8 cellular contexts compared by ENCODE assay signal in genomic region chr11:68461284-68461861, GRCh38.
DNase-seq lines count a peak whose midpoint lies in the region; ATAC-seq and TF ChIP-seq lines count a peak whose summit lies in the region.

No MANE protein-coding gene starts in this region.

- peaks cover 40% of the 10 kb centered on the region for H3K4me1 Mint-ChIP-seq in activated naive CD4-positive, alpha-beta T cell treated with anti-CD3 and anti-CD28 coated beads, Interleukin-2, amount 50 U/mL, for 24 hours
- peaks cover 36% of the 10 kb centered on the region for H3K4me1 Mint-ChIP-seq in stimulated activated effector memory CD8-positive, alpha-beta T cell treated with anti-CD3 and anti-CD28 coated beads, Interleukin-12 subunit alpha, Interleukin-12 subunit beta, amount 100 ng/mL, for 72 hours

- no peaks in the 10 kb centered on the region for H3K27me3 Mint-ChIP-seq in activated naive CD4-positive, alpha-beta T cell treated with anti-CD3 and anti-CD28 coated beads, Interleukin-2, amount 50 U/mL, for 24 hours

- no peaks in the 10 kb centered on the region for H3K9me3 ChIP-seq in DND-41 (ENCODE audit: insufficient read depth, low read length, severe bottlenecking)
- no peaks in the 10 kb centered on the region for H3K9me3 ChIP-seq in iPS-18c (ENCODE audit: control insufficient read depth, insufficient read depth, low read length)

- H3K36me3 ChIP-seq in DND-41 (ENCODE audit: insufficient read depth, low read length) = peaks cover 23% of the 10 kb centered on the region

- TF ChIP-seq EP300 in Ishikawa (IDR thresholded peaks at IDR 0.05; ENCODE audit: borderline replicate concordance) = no peak

- H3K27ac Mint-ChIP-seq in activated naive CD4-positive, alpha-beta T cell treated with anti-CD3 and anti-CD28 coated beads, Interleukin-2, amount 50 U/mL, for 24 hours = peak overlapping the region; percentile 95
- H3K27ac Mint-ChIP-seq in stimulated activated effector memory CD8-positive, alpha-beta T cell treated with anti-CD3 and anti-CD28 coated beads, Interleukin-12 subunit alpha, Interleukin-12 subunit beta, amount 100 ng/mL, for 72 hours = peak overlapping the region; percentile 91

- peaks cover 58% of the 10 kb centered on the region for H3K79me2 ChIP-seq in DND-41 (ENCODE audit: insufficient read depth, low read length)

- peaks cover 6% of the 10 kb centered on the region for H3K36me3 Mint-ChIP-seq in activated naive CD4-positive, alpha-beta T cell treated with anti-CD3 and anti-CD28 coated beads, Interleukin-2, amount 50 U/mL, for 24 hours
- H3K36me3 Mint-ChIP-seq in stimulated activated effector memory CD8-positive, alpha-beta T cell treated with anti-CD3 and anti-CD28 coated beads, Interleukin-12 subunit alpha, Interleukin-12 subunit beta, amount 100 ng/mL, for 72 hours = peaks cover 51% of the 10 kb centered on the region

- peaks cover 58% of the 10 kb centered on the region for H3K4me1 ChIP-seq in DND-41 (ENCODE audit: insufficient read depth, low read length)

- H3K4me3 ChIP-seq in DND-41 (ENCODE audit: low read depth in 1 of 2, low read length in 2 of 2) (peak overlapping the region; percentile 71 to 98), iPS-18c (ENCODE audit: insufficient read depth, low read depth, low read length) (peak overlapping the region; percentile 86)

- peak overlapping the region; percentile 93 for H3K9ac ChIP-seq in DND-41 (ENCODE audit: low read depth, low read length)

- peak overlapping the region; percentile 86 for H3K4me3 Mint-ChIP-seq in activated naive CD4-positive, alpha-beta T cell treated with anti-CD3 and anti-CD28 coated beads, Interleukin-2, amount 50 U/mL, for 24 hours
- peak overlapping the region; percentile 63 for H3K4me3 Mint-ChIP-seq in stimulated activated effector memory CD8-positive, alpha-beta T cell treated with anti-CD3 and anti-CD28 coated beads, Interleukin-12 subunit alpha, Interleukin-12 subunit beta, amount 100 ng/mL, for 72 hours

- ATAC-seq in DND-41 (ENCODE audit: insufficient read depth, low read depth) = no peak
- no peak for ATAC-seq in stimulated activated effector memory CD8-positive, alpha-beta T cell treated with anti-CD3 and anti-CD28 coated beads, Interleukin-12 subunit alpha, Interleukin-12 subunit beta, amount 100 ng/mL, for 72 hours
- ATAC-seq in HG03139 (IDR thresholded peaks at IDR 0.05; ENCODE audit: unreplicated experiment) = no peak

- peaks cover 53% of the 10 kb centered on the region for H4K20me1 ChIP-seq in DND-41 (ENCODE audit: insufficient read depth, low read length)

- peak overlapping the region; percentile 74; the same call in 1 of the 2 replicates for H2AFZ ChIP-seq in DND-41 (ENCODE audit: low read depth, low read length)

- peak overlapping the region; percentile 94 for H3K27ac ChIP-seq in DND-41 (ENCODE audit: low read length)

- H3K9me3 Mint-ChIP-seq in activated naive CD4-positive, alpha-beta T cell treated with anti-CD3 and anti-CD28 coated beads, Interleukin-2, amount 50 U/mL, for 24 hours = no peaks in the 10 kb centered on the region
- H3K9me3 Mint-ChIP-seq in stimulated activated effector memory CD8-positive, alpha-beta T cell treated with anti-CD3 and anti-CD28 coated beads, Interleukin-12 subunit alpha, Interleukin-12 subunit beta, amount 100 ng/mL, for 72 hours = no peaks in the 10 kb centered on the region

- peak; percentile 51 for DNase-seq in DND-41
- DNase-seq in stimulated activated effector memory CD8-positive, alpha-beta T cell treated with anti-CD3 and anti-CD28 coated beads, Interleukin-12 subunit alpha, Interleukin-12 subunit beta, amount 100 ng/mL, for 72 hours (ENCODE audit: low spot score in 2 of 2) = peak in 1 of 2 donors; percentile 64
- no peak for DNase-seq in NK-92 treated with Interleukin-12 subunit alpha and Interleukin-12 subunit beta, amount 100 ng/mL, for 24 hours (lab: John Stamatoyannopoulos, UW)
- DNase-seq in activated CD4-positive, alpha-beta T cell treated with anti-CD3 and anti-CD28 coated beads for 1 hour = no peak

- TF ChIP-seq RAD21 in Ishikawa (IDR thresholded peaks at IDR 0.05; ENCODE audit: low read depth) = no peak

- TF ChIP-seq CTCF in DND-41 (IDR thresholded peaks at IDR 0.05; ENCODE audit: borderline replicate concordance, extremely low read depth, low read length, poor library complexity, severe bottlenecking) = no peak

- H3K27me3 ChIP-seq in DND-41 (ENCODE audit: insufficient read depth, low read length, poor library complexity) = no peaks in the 10 kb centered on the region

- H3K4me2 ChIP-seq in DND-41 (ENCODE audit: insufficient read depth, low read length) = peak overlapping the region; percentile 90

TF ChIP-seq in Ishikawa, 13 proteins besides CTCF, POLR2A, EP300 and RAD21:
- TF ChIP-seq MAX (IDR thresholded peaks at IDR 0.05) = 0 out of 2 replicates have a peak, but pooled peaks have one; percentile 10
- TF ChIP-seq YY1 (IDR thresholded peaks at IDR 0.05; ENCODE audit: low read depth) = no peak
